ENCODE assay signal across 1 cellular context in the genomic region with DNA sequence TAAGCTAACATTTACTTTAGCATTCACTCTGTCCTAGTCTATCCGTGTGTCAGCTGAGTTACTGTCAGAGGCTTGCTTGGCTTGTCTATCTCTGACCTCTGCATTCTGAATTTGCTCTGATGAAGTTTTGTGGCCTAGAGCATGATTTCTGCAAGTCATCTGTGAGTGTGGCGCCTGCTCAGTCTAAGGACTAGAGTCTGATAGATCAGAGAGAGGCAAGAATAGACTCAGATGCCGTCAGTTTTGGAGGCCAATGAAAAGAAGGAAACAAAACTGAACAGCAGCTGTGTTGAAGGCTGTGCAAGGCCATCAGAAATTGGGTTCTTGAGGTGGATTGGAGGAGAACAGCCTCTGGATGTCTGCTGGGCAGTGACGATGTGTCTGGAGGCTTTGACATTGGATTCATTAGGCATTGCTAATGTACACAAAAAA.
TF ChIP-seq lines count a peak whose summit lies in the region.

No MANE protein-coding gene starts in this region.

TF ChIP-seq in GM12878, 131 proteins besides CTCF, POLR2A, EP300 and RAD21 (continued from another document):
- TF ChIP-seq, protein P1, sequence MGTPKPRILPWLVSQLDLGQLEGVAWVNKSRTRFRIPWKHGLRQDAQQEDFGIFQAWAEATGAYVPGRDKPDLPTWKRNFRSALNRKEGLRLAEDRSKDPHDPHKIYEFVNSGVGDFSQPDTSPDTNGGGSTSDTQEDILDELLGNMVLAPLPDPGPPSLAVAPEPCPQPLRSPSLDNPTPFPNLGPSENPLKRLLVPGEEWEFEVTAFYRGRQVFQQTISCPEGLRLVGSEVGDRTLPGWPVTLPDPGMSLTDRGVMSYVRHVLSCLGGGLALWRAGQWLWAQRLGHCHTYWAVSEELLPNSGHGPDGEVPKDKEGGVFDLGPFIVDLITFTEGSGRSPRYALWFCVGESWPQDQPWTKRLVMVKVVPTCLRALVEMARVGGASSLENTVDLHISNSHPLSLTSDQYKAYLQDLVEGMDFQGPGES (IDR thresholded peaks at IDR 0.05) = no peak
- TF ChIP-seq, protein P2, sequence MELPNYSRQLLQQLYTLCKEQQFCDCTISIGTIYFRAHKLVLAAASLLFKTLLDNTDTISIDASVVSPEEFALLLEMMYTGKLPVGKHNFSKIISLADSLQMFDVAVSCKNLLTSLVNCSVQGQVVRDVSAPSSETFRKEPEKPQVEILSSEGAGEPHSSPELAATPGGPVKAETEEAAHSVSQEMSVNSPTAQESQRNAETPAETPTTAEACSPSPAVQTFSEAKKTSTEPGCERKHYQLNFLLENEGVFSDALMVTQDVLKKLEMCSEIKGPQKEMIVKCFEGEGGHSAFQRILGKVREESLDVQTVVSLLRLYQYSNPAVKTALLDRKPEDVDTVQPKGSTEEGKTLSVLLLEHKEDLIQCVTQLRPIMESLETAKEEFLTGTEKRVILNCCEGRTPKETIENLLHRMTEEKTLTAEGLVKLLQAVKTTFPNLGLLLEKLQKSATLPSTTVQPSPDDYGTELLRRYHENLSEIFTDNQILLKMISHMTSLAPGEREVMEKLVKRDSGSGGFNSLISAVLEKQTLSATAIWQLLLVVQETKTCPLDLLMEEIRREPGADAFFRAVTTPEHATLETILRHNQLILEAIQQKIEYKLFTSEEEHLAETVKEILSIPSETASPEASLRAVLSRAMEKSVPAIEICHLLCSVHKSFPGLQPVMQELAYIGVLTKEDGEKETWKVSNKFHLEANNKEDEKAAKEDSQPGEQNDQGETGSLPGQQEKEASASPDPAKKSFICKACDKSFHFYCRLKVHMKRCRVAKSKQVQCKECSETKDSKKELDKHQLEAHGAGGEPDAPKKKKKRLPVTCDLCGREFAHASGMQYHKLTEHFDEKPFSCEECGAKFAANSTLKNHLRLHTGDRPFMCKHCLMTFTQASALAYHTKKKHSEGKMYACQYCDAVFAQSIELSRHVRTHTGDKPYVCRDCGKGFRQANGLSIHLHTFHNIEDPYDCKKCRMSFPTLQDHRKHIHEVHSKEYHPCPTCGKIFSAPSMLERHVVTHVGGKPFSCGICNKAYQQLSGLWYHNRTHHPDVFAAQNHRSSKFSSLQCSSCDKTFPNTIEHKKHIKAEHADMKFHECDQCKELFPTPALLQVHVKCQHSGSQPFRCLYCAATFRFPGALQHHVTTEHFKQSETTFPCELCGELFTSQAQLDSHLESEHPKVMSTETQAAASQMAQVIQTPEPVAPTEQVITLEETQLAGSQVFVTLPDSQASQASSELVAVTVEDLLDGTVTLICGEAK (IDR thresholded peaks at IDR 0.05; ENCODE audit: borderline replicate concordance) = no peak
- TF ChIP-seq KAT2A (conservative IDR thresholded peaks at IDR 0.05; ENCODE audit: control insufficient read depth, low read depth, low read length) (no peak), LARP7 (IDR thresholded peaks at IDR 0.05) (no peak), ZNF207 (IDR thresholded peaks at IDR 0.05; ENCODE audit: borderline replicate concordance) (no peak), FOXK2 (IDR thresholded peaks at IDR 0.05) (no peak), PAX8 (IDR thresholded peaks at IDR 0.05) (no peak), CREB1 (IDR thresholded peaks at IDR 0.05; ENCODE audit: low read depth) (no peak), YBX1 (IDR thresholded peaks at IDR 0.05) (no peak), BCL11A (IDR thresholded peaks at IDR 0.05; ENCODE audit: low read depth, low read length) (no peak), POLR2AphosphoS2 (IDR thresholded peaks at IDR 0.05; ENCODE audit: low read depth, low read length) (no peak), TAF1 (IDR thresholded peaks at IDR 0.05; ENCODE audit: borderline replicate concordance, low read depth, low read length) (no peak), ZNF217 (IDR thresholded peaks at IDR 0.05) (no peak), RFX5 (IDR thresholded peaks at IDR 0.05; ENCODE audit: low read depth, low read length) (no peak), E2F4 (IDR thresholded peaks at IDR 0.05; ENCODE audit: low read depth, low read length) (no peak), IKZF2 (IDR thresholded peaks at IDR 0.05) (no peak), MYC (IDR thresholded peaks at IDR 0.05; ENCODE audit: insufficient read depth, insufficient read length, insufficient replicate concordance, low read length, severe bottlenecking) (no peak)
- TF ChIP-seq, protein P3, sequence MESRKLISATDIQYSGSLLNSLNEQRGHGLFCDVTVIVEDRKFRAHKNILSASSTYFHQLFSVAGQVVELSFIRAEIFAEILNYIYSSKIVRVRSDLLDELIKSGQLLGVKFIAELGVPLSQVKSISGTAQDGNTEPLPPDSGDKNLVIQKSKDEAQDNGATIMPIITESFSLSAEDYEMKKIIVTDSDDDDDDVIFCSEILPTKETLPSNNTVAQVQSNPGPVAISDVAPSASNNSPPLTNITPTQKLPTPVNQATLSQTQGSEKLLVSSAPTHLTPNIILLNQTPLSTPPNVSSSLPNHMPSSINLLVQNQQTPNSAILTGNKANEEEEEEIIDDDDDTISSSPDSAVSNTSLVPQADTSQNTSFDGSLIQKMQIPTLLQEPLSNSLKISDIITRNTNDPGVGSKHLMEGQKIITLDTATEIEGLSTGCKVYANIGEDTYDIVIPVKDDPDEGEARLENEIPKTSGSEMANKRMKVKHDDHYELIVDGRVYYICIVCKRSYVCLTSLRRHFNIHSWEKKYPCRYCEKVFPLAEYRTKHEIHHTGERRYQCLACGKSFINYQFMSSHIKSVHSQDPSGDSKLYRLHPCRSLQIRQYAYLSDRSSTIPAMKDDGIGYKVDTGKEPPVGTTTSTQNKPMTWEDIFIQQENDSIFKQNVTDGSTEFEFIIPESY (IDR thresholded peaks at IDR 0.05) = no peak
